8 cellular contexts compared by ENCODE assay signal in the genomic region with DNA sequence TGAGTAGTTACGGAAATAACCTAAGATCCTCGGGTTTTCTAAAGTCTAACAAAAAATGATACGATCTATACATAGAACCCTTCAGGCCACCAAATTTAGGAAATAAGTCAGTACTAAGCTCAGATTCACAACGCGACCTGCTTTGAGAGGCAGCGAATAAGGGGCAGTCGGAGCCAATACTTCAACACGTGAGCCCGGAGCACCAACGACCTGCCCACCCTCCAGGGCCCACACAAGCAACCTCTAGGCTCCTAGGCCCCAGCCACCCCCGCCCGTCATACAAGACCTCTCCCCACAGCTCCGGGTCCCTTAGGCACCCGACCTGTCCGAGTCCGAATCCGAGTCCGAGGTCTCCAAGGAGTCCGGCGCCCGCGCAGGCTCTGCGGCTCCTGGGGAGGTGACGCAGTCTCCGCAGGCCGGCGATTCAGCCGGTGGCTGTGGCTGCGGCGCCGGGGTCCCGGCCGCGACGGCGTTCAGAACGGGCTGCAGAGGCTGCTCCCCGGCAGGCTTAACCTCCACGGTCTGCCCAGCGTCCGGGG. TPM values are rescaled to one million over a fixed set of nuclear protein-coding genes. Genes with fewer than 3 reads are reported as not detected.
DNase-seq lines count a peak whose midpoint lies in the region; ATAC-seq and TF ChIP-seq lines count a peak whose summit lies in the region.

No MANE protein-coding gene starts in this region.

- H4K20me1 ChIP-seq in OCI-LY3 (ENCODE audit: insufficient read depth, low read length) (peaks cover 8% of the 10 kb centered on the region), fibroblast of lung (ENCODE audit: control insufficient read depth, extremely low read depth, insufficient read depth, low read length) (no peaks in the 10 kb centered on the region)

- H2AFZ ChIP-seq in OCI-LY3 (ENCODE audit: low read depth, low read length) (peak overlapping the region; percentile 72), fibroblast of lung (ENCODE audit: low read length) (peak overlapping the region; percentile 84)

- no peaks in the 10 kb centered on the region for H3K27me3 Mint-ChIP-seq in nephron (ENCODE audit: low read depth)
- H3K27me3 Mint-ChIP-seq in stimulated activated naive CD8-positive, alpha-beta T cell treated with anti-CD3 and anti-CD28 coated beads, Interleukin-15, Interleukin-2, amounts not matched to agents 100 ng/mL and 50 ng/mL, for 24 hours, result no peaks in the 10 kb centered on the region

- H3K4me3 Mint-ChIP-seq in nephron, result peak overlapping the region; percentile 77 to 98 (median 84)
- H3K4me3 Mint-ChIP-seq in stimulated activated naive CD8-positive, alpha-beta T cell treated with anti-CD3 and anti-CD28 coated beads, Interleukin-15, Interleukin-2, amounts not matched to agents 100 ng/mL and 50 ng/mL, for 24 hours, result peak overlapping the region; percentile 88

- peak overlapping the region; percentile 52 for H3K27ac ChIP-seq in OCI-LY3 (ENCODE audit: low read length)
- H3K27ac ChIP-seq in fibroblast of lung (ENCODE audit: insufficient read depth, low read length), result peak overlapping the region; percentile 94

- H3K4me1 ChIP-seq in OCI-LY3 (ENCODE audit: low read length), result peaks cover 20% of the 10 kb centered on the region
- H3K4me1 ChIP-seq in fibroblast of lung (ENCODE audit: control insufficient read depth, extremely low read depth, insufficient read depth, low read length), result no peaks in the 10 kb centered on the region

- H3K4me3 ChIP-seq in OCI-LY3 (ENCODE audit: low read length) (peak overlapping the region; percentile 79), fibroblast of lung (replicated peaks in 1 of 4; ENCODE audit: control extremely low read depth in 1 of 4, insufficient read depth in 1 of 4, low read depth in 3 of 4, low read length in 4 of 4) (peak overlapping the region; percentile 70 to 87 (median 76))

- no peak for TF ChIP-seq CTCF in OCI-LY3 (IDR thresholded peaks at IDR 0.05; ENCODE audit: low read depth, low read length)
- TF ChIP-seq CTCF in fibroblast of lung (conservative IDR thresholded peaks at IDR 0.05 in 1 of 2, IDR thresholded peaks at IDR 0.05 in 1 of 2; ENCODE audit: low read depth in 1 of 2, low read length in 2 of 2), result no peak
- no peak for TF ChIP-seq CTCF in nephron (IDR thresholded peaks at IDR 0.05; ENCODE audit: unreplicated experiment in 3 of 3)

- peak overlapping the region; percentile 87 to 98 (median 95) for H3K27ac Mint-ChIP-seq in nephron
- H3K27ac Mint-ChIP-seq in stimulated activated naive CD8-positive, alpha-beta T cell treated with anti-CD3 and anti-CD28 coated beads, Interleukin-15, Interleukin-2, amounts not matched to agents 100 ng/mL and 50 ng/mL, for 24 hours, result peak overlapping the region; percentile 97

- no peaks in the 10 kb centered on the region for H3K9me3 Mint-ChIP-seq in nephron
- H3K9me3 Mint-ChIP-seq in stimulated activated naive CD8-positive, alpha-beta T cell treated with anti-CD3 and anti-CD28 coated beads, Interleukin-15, Interleukin-2, amounts not matched to agents 100 ng/mL and 50 ng/mL, for 24 hours, result no peaks in the 10 kb centered on the region

- H3K4me1 Mint-ChIP-seq in nephron, result peaks cover 34% of the 10 kb centered on the region
- peaks cover 59% of the 10 kb centered on the region for H3K4me1 Mint-ChIP-seq in stimulated activated naive CD8-positive, alpha-beta T cell treated with anti-CD3 and anti-CD28 coated beads, Interleukin-15, Interleukin-2, amounts not matched to agents 100 ng/mL and 50 ng/mL, for 24 hours (ENCODE audit: low read depth)

- peaks cover 33% of the 10 kb centered on the region for H3K36me3 ChIP-seq in OCI-LY3 (replicated peaks; ENCODE audit: low read depth, low read length)
- no peaks in the 10 kb centered on the region for H3K36me3 ChIP-seq in fibroblast of lung (ENCODE audit: control insufficient read depth, insufficient read depth, low read length)

- peak overlapping the region; percentile 78 for H3K9ac ChIP-seq in OCI-LY3 (ENCODE audit: low read length)
- peak overlapping the region; percentile 94 for H3K9ac ChIP-seq in fibroblast of lung (ENCODE audit: insufficient read depth, low read length)

- H3K4me2 ChIP-seq in OCI-LY3 (ENCODE audit: low read length), result peak overlapping the region; percentile 94
- H3K4me2 ChIP-seq in fibroblast of lung (ENCODE audit: extremely low read depth, insufficient read depth, low read length), result peak overlapping the region; percentile 84

- peak; percentile 27 for DNase-seq in SKM-1 (lab: John Stamatoyannopoulos, UW; ENCODE audit: unreplicated experiment)
- DNase-seq in SKM-1 treated with dmso at 0.1 percent for 144 hours (lab: John Stamatoyannopoulos, UW; ENCODE audit: unreplicated experiment), result no peak
- peak; percentile 72 to 74 for DNase-seq in activated T-cell treated with anti-CD3 and anti-CD28 coated beads, Interleukin-2, amount 50 U/mL, for 48 hours
- peak; percentile 44 to 51 for DNase-seq in fibroblast of lung (ENCODE audit: low read depth in 2 of 2)

- peak; percentile 59 for ATAC-seq in HG02981 (IDR thresholded peaks at IDR 0.05; ENCODE audit: unreplicated experiment)

- H3K27me3 ChIP-seq in OCI-LY3 (ENCODE audit: low read depth, low read length) (no peaks in the 10 kb centered on the region), fibroblast of lung (ENCODE audit: control insufficient read depth, insufficient read depth, low read length) (no peaks in the 10 kb centered on the region)

- peaks cover 11% of the 10 kb centered on the region for H3K36me3 Mint-ChIP-seq in nephron (ENCODE audit: low read depth)
- peaks cover 49% of the 10 kb centered on the region for H3K36me3 Mint-ChIP-seq in stimulated activated naive CD8-positive, alpha-beta T cell treated with anti-CD3 and anti-CD28 coated beads, Interleukin-15, Interleukin-2, amounts not matched to agents 100 ng/mL and 50 ng/mL, for 24 hours (ENCODE audit: low read depth)

- H3K9me3 ChIP-seq in OCI-LY3 (ENCODE audit: insufficient read depth, low read length), result no peaks in the 10 kb centered on the region
- no peaks in the 10 kb centered on the region for H3K9me3 ChIP-seq in fibroblast of lung (ENCODE audit: control insufficient read depth, insufficient read depth, low read depth, low read length)

- H3K79me2 ChIP-seq in OCI-LY3 (ENCODE audit: low read length), result peaks cover 57% of the 10 kb centered on the region
- H3K79me2 ChIP-seq in fibroblast of lung (ENCODE audit: control insufficient read depth, insufficient read depth, low read length), result peaks cover 32% of the 10 kb centered on the region

RNA-seq across cellular contexts. Expression of gene NAF1, which starts 0.6 kb away (rescaled TPM):
- total RNA-seq in fibroblast of lung, result 6.7 and 8.8 TPM in 2 replicates
- polyA plus RNA-seq in fibroblast of lung, result 5.2 and 6.6 TPM in 2 replicates
- polyA plus RNA-seq in fibroblast of lung (2012), result 6.0 and 7.0 TPM in 2 replicates
- 0.85 and 7.0 TPM in 2 replicates for polyA minus RNA-seq in fibroblast of lung (ENCODE audit: low replicate concordance)
